ENCODE assay signal across 8 cellular contexts in the genomic region with DNA sequence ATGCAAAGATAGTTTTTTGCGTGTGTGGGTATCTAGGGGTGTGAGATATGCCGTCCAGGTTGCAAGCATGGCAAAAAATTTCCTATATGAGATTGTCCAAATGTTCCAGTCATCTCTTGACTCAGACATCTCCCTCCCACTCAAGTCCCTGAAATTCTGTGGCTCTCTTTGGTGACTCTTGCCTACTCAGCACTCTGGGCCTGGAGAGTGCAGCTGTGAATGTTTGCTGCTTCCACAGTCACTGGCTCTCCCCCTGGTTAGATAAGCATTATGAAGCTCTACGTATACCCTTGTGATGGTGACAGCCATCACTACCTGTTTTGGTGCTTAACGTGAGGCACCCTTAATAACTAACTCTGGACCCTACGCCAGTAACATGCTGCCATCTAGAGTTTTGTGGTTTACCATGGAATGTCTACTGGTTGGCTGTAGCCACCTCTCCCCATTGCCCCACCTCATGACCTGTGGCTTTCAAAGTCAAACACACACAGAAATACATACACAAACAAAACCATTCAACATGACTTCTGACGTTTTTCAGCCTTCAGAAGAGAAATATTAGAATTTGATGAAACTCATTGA.
DNase-seq lines count a peak whose midpoint lies in the region; ATAC-seq and TF ChIP-seq lines count a peak whose summit lies in the region.

No MANE protein-coding gene starts in this region.

- WGBS in SK-N-SH (ENCODE audit: low lambda C conversion rate): 94% methylated on average over 6 of the region's 6 CpGs

- peaks cover 5% of the 10 kb centered on the region for H3K4me1 ChIP-seq in A673 (ENCODE audit: insufficient read depth, low read length, poor library complexity, severe bottlenecking)
- H3K4me1 ChIP-seq in SK-N-SH (ENCODE audit: control insufficient read depth in 1 of 2, insufficient read depth in 2 of 2, low read depth in 1 of 2, low read length in 1 of 2): peaks cover 4 to 5% of the 10 kb centered on the region in 2 experiments; a peak in 2 of 4 replicates
- peaks cover 11% of the 10 kb centered on the region for H3K4me1 ChIP-seq in osteoblast (ENCODE audit: insufficient read depth, low read length)
- peaks cover 0 to 5% (median 0%) of the 10 kb centered on the region in 4 donors for H3K4me1 ChIP-seq in tibial artery

- no TSS peak for BruUV-seq in A673 (replicated peaks; lab: Mats Ljungman, UMichigan)

- DNase-seq in A673 (ENCODE audit: low spot score) (peak; percentile 63), SK-N-SH (no peak), osteoblast (ENCODE audit: insufficient read length, low spot score, missing footprints) (peak; percentile 76), SHP77 (lab: John Stamatoyannopoulos, UW) (no peak), tibial artery (no peak)
- no peak for DNase-seq in stimulated activated CD4-positive, alpha-beta T cell treated with anti-CD3 and anti-CD28 coated beads, Interleukin-2, amount 100 ng/mL, for 24 hours

- no peaks in the 10 kb centered on the region for H4K20me1 ChIP-seq in SK-N-SH (ENCODE audit: insufficient read depth)
- H4K20me1 ChIP-seq in osteoblast (ENCODE audit: insufficient read depth, low read length): no peaks in the 10 kb centered on the region

- H2AFZ ChIP-seq in SK-N-SH (ENCODE audit: low read depth) (peak overlapping the region; percentile 46; the same call in 1 of the 2 replicates), osteoblast (ENCODE audit: low read length) (no peak overlapping the region)

- no peak overlapping the region for H3K27ac ChIP-seq in A673 (ENCODE audit: low read depth, low read length, poor library complexity, severe bottlenecking)
- no peak overlapping the region for H3K27ac ChIP-seq in SK-N-SH (ENCODE audit: low read depth in 2 of 2, low read length in 1 of 2)
- H3K27ac ChIP-seq in osteoblast (ENCODE audit: low read depth, low read length): no peak overlapping the region
- H3K27ac ChIP-seq in tibial artery: no peak overlapping the region

- H3K9me2 ChIP-seq in SK-N-SH: no peaks in the 10 kb centered on the region

- no peaks in the 10 kb centered on the region for H3F3A ChIP-seq in SK-N-SH (replicated peaks; ENCODE audit: insufficient read depth)

- H3K36me3 ChIP-seq in A673 (ENCODE audit: insufficient read depth, low read length, poor library complexity, severe bottlenecking): no peaks in the 10 kb centered on the region
- H3K36me3 ChIP-seq in SK-N-SH (replicated peaks in 1 of 2; ENCODE audit: control insufficient read depth in 1 of 2, insufficient read depth in 2 of 2, low read length in 1 of 2): no peaks in the 10 kb centered on the region
- H3K36me3 ChIP-seq in osteoblast (ENCODE audit: insufficient read depth, low read length): no peaks in the 10 kb centered on the region
- H3K36me3 ChIP-seq in tibial artery: no peaks in the 10 kb centered on the region

- CTCF ChIA-PET in A673 (lab: Charles Lee) (no interaction called here), SK-N-SH (lab: Yijun Ruan, JAX) (interaction anchor here (1.2 to 1.3 kb wide), 2 partner anchors 9 to 30 kb away, joined by 3 read pairs; no protein-coding TSS in a partner anchor)

- H3K79me2 ChIP-seq in SK-N-SH (ENCODE audit: insufficient read depth): no peaks in the 10 kb centered on the region
- H3K79me2 ChIP-seq in osteoblast (ENCODE audit: insufficient read depth, low read length): no peaks in the 10 kb centered on the region

- POLR2A ChIA-PET in A673 (lab: Charles Lee; ENCODE audit: low non-redundant PET) (interaction anchor here (0.5 kb wide), 1 partner anchor 18 kb away, joined by 9 read pairs; no protein-coding TSS in a partner anchor), SK-N-SH (lab: Yijun Ruan, JAX) (no interaction called here)

- TF ChIP-seq RAD21 in SK-N-SH (IDR thresholded peaks at IDR 0.05; ENCODE audit: low read length): peak; percentile 48

- H3K9me3 ChIP-seq in A673 (ENCODE audit: low read depth, low read length, poor library complexity, severe bottlenecking) (no peaks in the 10 kb centered on the region), SK-N-SH (no peaks in the 10 kb centered on the region), osteoblast (ENCODE audit: low read depth, low read length) (no peaks in the 10 kb centered on the region), tibial artery (no peaks in the 10 kb centered on the region)

- no peaks in the 10 kb centered on the region for H3K27me3 ChIP-seq in A673 (replicated peaks; ENCODE audit: insufficient read depth, low read depth, low read length, poor library complexity)
- no peaks in the 10 kb centered on the region for H3K27me3 ChIP-seq in SK-N-SH (ENCODE audit: insufficient read depth)
- H3K27me3 ChIP-seq in osteoblast (ENCODE audit: insufficient read depth, low read length): no peaks in the 10 kb centered on the region
- no peaks in the 10 kb centered on the region for H3K27me3 ChIP-seq in tibial artery

- ATAC-seq in GM19025 (IDR thresholded peaks at IDR 0.05; ENCODE audit: low read depth, unreplicated experiment) (peak; percentile 89), HG03066 (IDR thresholded peaks at IDR 0.05; ENCODE audit: low read depth, unreplicated experiment) (peak; percentile 74)

- TF ChIP-seq CTCF in A673 (conservative IDR thresholded peaks at IDR 0.05; ENCODE audit: low read depth, low read length) (peak; percentile 45), SK-N-SH (IDR thresholded peaks at IDR 0.05) (no peak), osteoblast (IDR thresholded peaks at IDR 0.05; ENCODE audit: extremely low read depth, low read depth, low read length) (no peak), tibial artery (IDR thresholded peaks at IDR 0.05) (no peak)

- intact Hi-C loops in A673 (cut with micrococcal nuclease; ENCODE audit: unreplicated experiment) (no loop called here), tibial artery (cut with DNase I; ENCODE audit: low total_unique reads) (no loop called here)

- H3K4me3 ChIP-seq in A673 (ENCODE audit: low read depth, low read length, poor library complexity, severe bottlenecking): no peak overlapping the region
- H3K4me3 ChIP-seq in SK-N-SH (ENCODE audit: low read depth in 2 of 2, low read length in 1 of 2): no peak overlapping the region
- H3K4me3 ChIP-seq in osteoblast (ENCODE audit: insufficient read depth, low read length): no peak overlapping the region
- H3K4me3 ChIP-seq in tibial artery: no peak overlapping the region

- no peak overlapping the region for H3K4me2 ChIP-seq in SK-N-SH
- H3K4me2 ChIP-seq in osteoblast (ENCODE audit: insufficient read depth, low read length): no peak overlapping the region

- no peak overlapping the region for H3K9ac ChIP-seq in SK-N-SH

- no peak for TF ChIP-seq EP300 in SK-N-SH (IDR thresholded peaks at IDR 0.05; ENCODE audit: borderline replicate concordance in 1 of 2, low read depth in 1 of 2, low read length in 1 of 2)

TF ChIP-seq in SK-N-SH, 30 proteins besides CTCF, POLR2A, EP300 and RAD21:
- TF ChIP-seq, protein P1, sequence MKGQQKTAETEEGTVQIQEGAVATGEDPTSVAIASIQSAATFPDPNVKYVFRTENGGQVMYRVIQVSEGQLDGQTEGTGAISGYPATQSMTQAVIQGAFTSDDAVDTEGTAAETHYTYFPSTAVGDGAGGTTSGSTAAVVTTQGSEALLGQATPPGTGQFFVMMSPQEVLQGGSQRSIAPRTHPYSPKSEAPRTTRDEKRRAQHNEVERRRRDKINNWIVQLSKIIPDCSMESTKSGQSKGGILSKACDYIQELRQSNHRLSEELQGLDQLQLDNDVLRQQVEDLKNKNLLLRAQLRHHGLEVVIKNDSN (IDR thresholded peaks at IDR 0.05; ENCODE audit: borderline replicate concordance, low read depth): no peak
- TF ChIP-seq MEF2A (IDR thresholded peaks at IDR 0.05; ENCODE audit: borderline replicate concordance, low read depth) (no peak), SMC3 (IDR thresholded peaks at IDR 0.05; ENCODE audit: low read depth, low read length) (peak; percentile 12; the same call in 1 of the 2 replicates), GABPA (IDR thresholded peaks at IDR 0.05; ENCODE audit: low read depth) (no peak), FOXJ3 (CRISPR knock-in tag; IDR thresholded peaks at IDR 0.05) (no peak)
- TF ChIP-seq, protein P2, sequence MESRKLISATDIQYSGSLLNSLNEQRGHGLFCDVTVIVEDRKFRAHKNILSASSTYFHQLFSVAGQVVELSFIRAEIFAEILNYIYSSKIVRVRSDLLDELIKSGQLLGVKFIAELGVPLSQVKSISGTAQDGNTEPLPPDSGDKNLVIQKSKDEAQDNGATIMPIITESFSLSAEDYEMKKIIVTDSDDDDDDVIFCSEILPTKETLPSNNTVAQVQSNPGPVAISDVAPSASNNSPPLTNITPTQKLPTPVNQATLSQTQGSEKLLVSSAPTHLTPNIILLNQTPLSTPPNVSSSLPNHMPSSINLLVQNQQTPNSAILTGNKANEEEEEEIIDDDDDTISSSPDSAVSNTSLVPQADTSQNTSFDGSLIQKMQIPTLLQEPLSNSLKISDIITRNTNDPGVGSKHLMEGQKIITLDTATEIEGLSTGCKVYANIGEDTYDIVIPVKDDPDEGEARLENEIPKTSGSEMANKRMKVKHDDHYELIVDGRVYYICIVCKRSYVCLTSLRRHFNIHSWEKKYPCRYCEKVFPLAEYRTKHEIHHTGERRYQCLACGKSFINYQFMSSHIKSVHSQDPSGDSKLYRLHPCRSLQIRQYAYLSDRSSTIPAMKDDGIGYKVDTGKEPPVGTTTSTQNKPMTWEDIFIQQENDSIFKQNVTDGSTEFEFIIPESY (IDR thresholded peaks at IDR 0.05; ENCODE audit: borderline replicate concordance, low read depth): no peak

Comparison
In these comparisons a context has a peak if more than half of its experiments do, and no peak if none do; other contexts are left out.
1. DNase-seq: peak in A673 (single experiment) and osteoblast (single experiment); none in SK-N-SH (single experiment), SHP77 (0 of 2), stimulated activated CD4-positive, alpha-beta T cell treated with anti-CD3 and anti-CD28 coated beads, Interleukin-2, amount 100 ng/mL, for 24 hours (0 of 2) and tibial artery (0 of 2).